Comparison of ENCODE assay signal across 20 cellular contexts in the genomic region with DNA sequence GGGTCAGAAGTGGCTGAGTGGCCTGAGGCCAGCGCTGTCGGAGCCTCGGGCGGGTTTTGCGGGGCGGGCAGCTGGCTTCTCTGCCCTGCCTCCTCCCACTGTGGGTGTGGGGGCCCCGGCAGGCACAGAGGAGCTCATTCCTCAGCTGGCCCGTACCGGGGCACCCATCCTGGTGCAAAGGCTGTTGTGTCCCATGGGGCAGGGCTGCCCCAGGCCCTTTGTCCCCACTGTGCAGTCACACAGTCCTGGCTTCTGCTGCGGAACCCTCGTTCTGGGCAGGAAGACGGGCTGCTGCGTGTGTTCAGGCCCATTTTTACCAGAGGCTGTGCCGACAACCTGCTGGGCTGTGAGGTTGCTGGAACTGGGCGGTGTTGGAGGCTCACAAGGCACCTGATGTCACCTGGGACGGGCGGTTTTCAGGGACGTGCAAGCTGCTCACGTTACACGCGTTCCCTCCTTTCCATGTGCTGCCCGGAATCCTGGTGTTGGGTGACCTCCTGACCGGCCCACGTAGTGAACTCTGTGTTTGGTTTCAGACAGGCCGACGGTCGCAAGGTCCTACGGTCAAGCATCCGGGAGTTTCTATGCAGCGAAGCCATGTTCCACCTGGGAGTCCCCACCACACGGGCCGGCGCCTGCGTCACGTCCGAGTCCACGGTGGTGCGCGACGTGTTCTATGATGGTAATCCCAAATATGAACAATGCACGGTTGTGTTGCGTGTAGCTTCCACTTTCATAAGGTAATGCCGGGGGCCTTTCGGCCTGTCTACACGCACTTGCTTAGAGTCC. TPM values are rescaled to one million over a fixed set of nuclear protein-coding genes. Genes with fewer than 3 reads are reported as not detected.
DNase-seq lines count a peak whose midpoint lies in the region; ATAC-seq, FAIRE-seq and TF ChIP-seq lines count a peak whose summit lies in the region.
"Had no signal": no experiment of that assay in that cellular context is flagged by ENCODE, and none has a peak within 500 bp of the region (broad histone marks: within the 10 kb centered on the region; RNA-seq: fewer than 3 reads in every experiment).

No MANE protein-coding gene starts in this region.

- no peak for TF ChIP-seq POLR2A in K562 (conservative IDR thresholded peaks at IDR 0.05)

- peaks cover 5% of the 10 kb centered on the region for H3K36me3 Mint-ChIP-seq in T-helper 17 cell (ENCODE audit: low read depth)
- peaks cover 21% of the 10 kb centered on the region for H3K36me3 Mint-ChIP-seq in activated CD8-positive, alpha-beta T cell treated with anti-CD3 and anti-CD28 coated beads for 36 hours (ENCODE audit: low read depth)
- H3K36me3 Mint-ChIP-seq: activated naive CD4-positive, alpha-beta T cell treated with anti-CD3 and anti-CD28 coated beads, Interleukin-2, amount 50 U/mL, for 72 hours had no signal

- no peak for ATAC-seq in K562
- no peak for ATAC-seq in T-helper 17 cell
- ATAC-seq in GM21717 (IDR thresholded peaks at IDR 0.05; ENCODE audit: unreplicated experiment): no peak
- ATAC-seq in activated CD8-positive, alpha-beta T cell treated with anti-CD3 and anti-CD28 coated beads for 36 hours: no peak
- ATAC-seq: activated naive CD4-positive, alpha-beta T cell treated with anti-CD3 and anti-CD28 coated beads, Interleukin-2, amount 50 U/mL, for 72 hours; body of pancreas; natural killer cell treated with Interleukin-12 subunit alpha and Interleukin-12 subunit beta and Interleukin-15 and Interleukin-18, amount 100 ng/mL, for 72 hours had no signal

- intact Hi-C loops in K562 (cut with micrococcal nuclease): no loop called here
- intact Hi-C loops in activated CD8-positive, alpha-beta T cell treated with anti-CD3 and anti-CD28 coated beads for 36 hours (cut with micrococcal nuclease): loop anchor here (5.0 kb wide), 1 partner anchor 59 kb away; no protein-coding TSS in a partner anchor

- no peak overlapping the region for H2AFZ ChIP-seq in K562 (ENCODE audit: low read depth, low read length)
- no peak overlapping the region for H2AFZ ChIP-seq in mesenchymal stem cell (ENCODE audit: low read depth, low read length)
- H2AFZ ChIP-seq: hepatocyte had no signal

- peak overlapping the region; percentile 43 for H4K91ac ChIP-seq in mesenchymal stem cell (ENCODE audit: low read length)

- H3K4me1 Mint-ChIP-seq in T-helper 17 cell: peaks cover 22% of the 10 kb centered on the region
- H3K4me1 Mint-ChIP-seq in activated CD8-positive, alpha-beta T cell treated with anti-CD3 and anti-CD28 coated beads for 36 hours (ENCODE audit: low read depth): peaks cover 24% of the 10 kb centered on the region

- H3K23ac ChIP-seq in mesenchymal stem cell (ENCODE audit: low read length in 2 of 2): no peak overlapping the region

- DNase-seq in K562 (ENCODE audit: extremely low read depth in 1 of 4, low spot score in 3 of 4) (no peak), mesenchymal stem cell (no peak), T-helper 17 cell (no peak)
- no peak for DNase-seq in activated CD8-positive, alpha-beta T cell treated with anti-CD3 and anti-CD28 coated beads for 36 hours
- DNase-seq: activated CD4-positive, CD25-positive, alpha-beta regulatory T cell treated with anti-CD3 and anti-CD28 coated beads, Interleukin-2, amount 50 U/mL, for 72 hours; activated CD8-positive, alpha-beta memory T cell treated with anti-CD3 and anti-CD28 coated beads for 24 hours; colonic mucosa; HFFc6; NCI-H1048; NCI-H2029; NCI-H446 treated with DMSO at 0.1 percent for 48 hours; small intestine; stomach had no signal

- no peak overlapping the region for H3K27ac Mint-ChIP-seq in T-helper 17 cell
- no peak overlapping the region for H3K27ac Mint-ChIP-seq in activated CD8-positive, alpha-beta T cell treated with anti-CD3 and anti-CD28 coated beads for 36 hours
- H3K27ac Mint-ChIP-seq: natural killer cell treated with Interleukin-12 subunit alpha and Interleukin-12 subunit beta and Interleukin-15 and Interleukin-18, amount 100 ng/mL, for 72 hours; type B pancreatic cell had no signal

- no peak overlapping the region for H3K4me3 Mint-ChIP-seq in T-helper 17 cell
- no peak overlapping the region for H3K4me3 Mint-ChIP-seq in activated CD8-positive, alpha-beta T cell treated with anti-CD3 and anti-CD28 coated beads for 36 hours
- H3K4me3 Mint-ChIP-seq: HFFc6; natural killer cell treated with Interleukin-12 subunit alpha and Interleukin-12 subunit beta and Interleukin-15 and Interleukin-18, amount 100 ng/mL, for 72 hours; type B pancreatic cell had no signal

- POLR2A ChIA-PET in HEK293 (lab: Yijun Ruan, JAX) (interaction anchor here (0.7 to 1.0 kb wide), 2 partner anchors 13 to 57 kb away, joined by 3 to 4 read pairs; no protein-coding TSS in a partner anchor), K562 (lab: Yijun Ruan, JAX) (no interaction called here)
- POLR2A ChIA-PET in activated CD8-positive, alpha-beta T cell treated with anti-CD3 and anti-CD28 coated beads for 36 hours (lab: Charles Lee): no interaction called here

- H2BK12ac ChIP-seq in mesenchymal stem cell (ENCODE audit: low read length in 2 of 2): no peak overlapping the region

- peak overlapping the region; percentile 60 for H4K8ac ChIP-seq in mesenchymal stem cell (ENCODE audit: low read length)

- H3K9me3 ChIP-seq in HEK293 (ENCODE audit: control insufficient read depth, insufficient read depth, low read depth, low read length) (no peaks in the 10 kb centered on the region), K562 (replicated peaks; ENCODE audit: control insufficient read depth, insufficient read depth, low read depth, low read length) (peaks cover 3% of the 10 kb centered on the region; the same call in 1 of the 2 replicates), mesenchymal stem cell (ENCODE audit: control insufficient read depth, low read length) (no peaks in the 10 kb centered on the region), T-helper 17 cell (ENCODE audit: control insufficient read depth, low read length, poor library complexity, severe bottlenecking) (no peaks in the 10 kb centered on the region)
- H3K9me3 ChIP-seq: body of pancreas, colonic mucosa, stomach had no signal

- H3K27me3 ChIP-seq in K562 (ENCODE audit: control insufficient read depth in 2 of 2, insufficient read depth in 2 of 2, low read length in 2 of 2) (no peaks in the 10 kb centered on the region), mesenchymal stem cell (ENCODE audit: control insufficient read depth in 1 of 2, insufficient read depth in 1 of 2, low read length in 2 of 2) (no peaks in the 10 kb centered on the region)
- H3K27me3 ChIP-seq: body of pancreas, colonic mucosa, hepatocyte, stomach had no signal

- no peak overlapping the region for H2BK120ac ChIP-seq in mesenchymal stem cell (ENCODE audit: low read depth, low read length)

- peaks cover 20% of the 10 kb centered on the region for H3K79me2 ChIP-seq in K562 (ENCODE audit: control insufficient read depth, insufficient read depth, low read length)

- in situ Hi-C loops in K562 (cut with MboI): no loop called here

- CTCF ChIA-PET in HEK293 (lab: Yijun Ruan, JAX): interaction anchor here (0.7 to 2.8 kb wide), 8 partner anchors 16 to 254 kb away, joined by 3 to 13 read pairs (median 3); no protein-coding TSS in a partner anchor
- CTCF ChIA-PET in K562 (lab: Yijun Ruan, JAX; ENCODE audit: low intra/inter-chr PET ratio): no interaction called here
- CTCF ChIA-PET in activated CD8-positive, alpha-beta T cell treated with anti-CD3 and anti-CD28 coated beads for 36 hours (lab: Charles Lee): interaction anchor here (0.7 to 3.6 kb wide), 6 partner anchors 15 to 319 kb away, joined by 3 to 25 read pairs (median 4); a partner anchor contains a TSS

- no peak overlapping the region for H2AK5ac ChIP-seq in mesenchymal stem cell (ENCODE audit: low read length, severe bottlenecking)

- H2BK5ac ChIP-seq in mesenchymal stem cell (ENCODE audit: low read depth, low read length, poor library complexity, severe bottlenecking): no peak overlapping the region

- no peaks in the 10 kb centered on the region for H3K9me1 ChIP-seq in K562 (ENCODE audit: control insufficient read depth, insufficient read depth, low read length)

- H3K9me3 Mint-ChIP-seq in activated CD8-positive, alpha-beta T cell treated with anti-CD3 and anti-CD28 coated beads for 36 hours: no peaks in the 10 kb centered on the region
- H3K9me3 Mint-ChIP-seq: activated naive CD4-positive, alpha-beta T cell treated with anti-CD3 and anti-CD28 coated beads, Interleukin-2, amount 50 U/mL, for 72 hours; HFFc6; natural killer cell treated with Interleukin-12 subunit alpha and Interleukin-12 subunit beta and Interleukin-15 and Interleukin-18, amount 100 ng/mL, for 72 hours; type B pancreatic cell had no signal

- H3K18ac ChIP-seq in mesenchymal stem cell (ENCODE audit: low read depth in 1 of 2, low read length in 2 of 2): no peak overlapping the region

- TF ChIP-seq CTCF in HEK293 (tag by site-specific recombination; IDR thresholded peaks at IDR 0.05) (no peak), K562 (IDR thresholded peaks at IDR 0.05 in 2 of 3, conservative IDR thresholded peaks at IDR 0.05 in 1 of 3; ENCODE audit: insufficient read depth in 2 of 3, low read depth in 1 of 3, low read length in 3 of 3) (no peak)
- TF ChIP-seq CTCF in activated CD8-positive, alpha-beta T cell treated with anti-CD3 and anti-CD28 coated beads for 36 hours (IDR thresholded peaks at IDR 0.05): no peak

- no peak overlapping the region for H2BK15ac ChIP-seq in mesenchymal stem cell (ENCODE audit: low read depth, poor library complexity, severe bottlenecking)

- 0 out of 2 replicates have a peak, but pooled peaks cover 3% of the 10 kb centered on the region for H4K20me1 ChIP-seq in K562 (replicated peaks; ENCODE audit: control insufficient read depth, insufficient read depth, low read length)

- 99% methylated on average over 24 of the region's 45 CpGs for WGBS in K562 (ENCODE audit: insufficient coverage, low coverage, missing lambda C conversion rate)
- 95% methylated on average over 45 of the region's 45 CpGs for WGBS in mesenchymal stem cell

- no peak overlapping the region for H3K27ac ChIP-seq in HEK293 (ENCODE audit: extremely low read depth, low read depth, low read length)
- no peak overlapping the region for H3K27ac ChIP-seq in K562 (ENCODE audit: extremely low read depth, low read depth, low read length)
- H3K27ac ChIP-seq in mesenchymal stem cell (ENCODE audit: low read length, poor library complexity, severe bottlenecking): no peak overlapping the region
- H3K27ac ChIP-seq: body of pancreas, colonic mucosa, hepatocyte had no signal

- H3K4me3 ChIP-seq in HEK293 (ENCODE audit: low read depth, low read length): no peak overlapping the region
- no peak overlapping the region for H3K4me3 ChIP-seq in K562
- H3K4me3 ChIP-seq in mesenchymal stem cell (ENCODE audit: insufficient read depth in 1 of 2, low read depth in 1 of 2, low read length in 2 of 2): no peak overlapping the region
- H3K4me3 ChIP-seq: body of pancreas, colonic mucosa, hepatocyte, stomach had no signal

- no peaks in the 10 kb centered on the region for H3K27me3 Mint-ChIP-seq in T-helper 17 cell
- no peaks in the 10 kb centered on the region for H3K27me3 Mint-ChIP-seq in activated CD8-positive, alpha-beta T cell treated with anti-CD3 and anti-CD28 coated beads for 36 hours
- H3K27me3 Mint-ChIP-seq: natural killer cell treated with Interleukin-12 subunit alpha and Interleukin-12 subunit beta and Interleukin-15 and Interleukin-18, amount 100 ng/mL, for 72 hours; type B pancreatic cell had no signal

- H3K36me3 ChIP-seq in HEK293 (ENCODE audit: control insufficient read depth in 2 of 2, insufficient read depth in 1 of 2, low read length in 2 of 2) (peaks cover 20 to 73% of the 10 kb centered on the region in 2 experiments), K562 (ENCODE audit: control insufficient read depth, insufficient read depth, low read length) (peaks cover 44% of the 10 kb centered on the region; the same call in 2 of the 3 replicates), mesenchymal stem cell (ENCODE audit: control insufficient read depth in 1 of 2, insufficient read depth in 2 of 2, low read depth in 1 of 2, low read length in 2 of 2) (peaks cover 51 to 53% of the 10 kb centered on the region in 2 experiments)

- no peaks in the 10 kb centered on the region for H3K4me1 ChIP-seq in HEK293 (ENCODE audit: control insufficient read depth, insufficient read depth, low read length)
- peaks cover 5 to 51% of the 10 kb centered on the region in 2 experiments; a peak in 3 of 5 replicates for H3K4me1 ChIP-seq in K562 (replicated peaks in 1 of 2; ENCODE audit: control insufficient read depth in 2 of 2, insufficient read depth in 2 of 2, low read length in 2 of 2)
- H3K4me1 ChIP-seq in mesenchymal stem cell (ENCODE audit: control insufficient read depth, insufficient read depth, low read depth, low read length): peaks cover 19% of the 10 kb centered on the region

- no peak for TF ChIP-seq RAD21 in K562 (CRISPR knock-in tag; conservative IDR thresholded peaks at IDR 0.05 in 1 of 2, IDR thresholded peaks at IDR 0.05 in 1 of 2)

- H3K9ac ChIP-seq in K562 (ENCODE audit: insufficient read depth in 1 of 2, low read depth in 2 of 2, low read length in 2 of 2) (no peak overlapping the region), mesenchymal stem cell (ENCODE audit: low read length) (no peak overlapping the region)

- TF ChIP-seq EP300 in K562 (IDR thresholded peaks at IDR 0.05; ENCODE audit: low read length): no peak

- H3K79me1 ChIP-seq in mesenchymal stem cell (replicated peaks; ENCODE audit: low read length, poor library complexity, severe bottlenecking): peaks cover 39% of the 10 kb centered on the region

- H3K4me2 ChIP-seq in K562 (ENCODE audit: insufficient read depth, low read length): no peak overlapping the region
- H3K4me2 ChIP-seq in mesenchymal stem cell (ENCODE audit: low read length, poor library complexity, severe bottlenecking): no peak overlapping the region
- H3K4me2 ChIP-seq: hepatocyte had no signal

- H3K14ac ChIP-seq in mesenchymal stem cell (ENCODE audit: low read length in 2 of 2): peak overlapping the region in 1 of 2 experiments; percentile 12

- no peak for FAIRE-seq in K562 (lab: Jason Lieb, UNC)
- FAIRE-seq: small intestine had no signal

- H3K4ac ChIP-seq in mesenchymal stem cell (ENCODE audit: low read depth in 1 of 2, low read length in 2 of 2): no peak overlapping the region

- BruUV-seq in K562 (replicated peaks; lab: Mats Ljungman, UMichigan): no TSS peak

RNA-seq across cellular contexts. Expression of a gene that starts 5.2 kb away (rescaled TPM):
- total RNA-seq in K562 (2011; cell fraction: chromatin; rRNA removed; ENCODE audit: low replicate concordance): 12.6 and 38.1 TPM in 2 replicates
- 37.1 and 42.4 TPM in 2 replicates for total RNA-seq in K562 (2011; cell fraction: nucleolus; rRNA removed)
- total RNA-seq in K562 (2011; cell fraction: nucleoplasm; rRNA removed): 17.2 and 22.2 TPM in 2 replicates
- 23.5 and 30.4 TPM in 2 replicates for total RNA-seq in K562 (2014; rRNA removed)
- total RNA-seq in K562 (2014; rRNA removed; fragmentation: Illumina TruSeq; extraction: Trizol): 0.93 and 1.8 TPM in 2 replicates
- 8.3 and 9.2 TPM in 2 replicates for total RNA-seq in K562 (2015; rRNA removed; fragmentation: Illumina TruSeq; extraction: Trizol)
- total RNA-seq in K562 (2021): 22.6 and 24.4 TPM in 2 replicates
- polyA plus RNA-seq in K562 (2011; rRNA removed): 9.7 and 14.9 TPM in 2 replicates
- 19.8 and 41.1 TPM in 2 replicates for polyA plus RNA-seq in K562 (2011; cell fraction: cytosol; rRNA removed)
- 43.7 and 74.3 TPM in 2 replicates for polyA plus RNA-seq in K562 (2011; cell fraction: nucleus; rRNA removed)
- 15.4 and 21.7 TPM in 2 replicates for polyA plus RNA-seq in K562 (2012)
- 2.2 and 11.6 TPM in 2 replicates for polyA plus RNA-seq in K562 (2014; fragmentation: Illumina TruSeq; extraction: Trizol)
- under 1 TPM; 0.37 to 0.84 TPM for polyA plus RNA-seq in K562 (2014; fragmentation: Nextera tagmentation; extraction: Ambion mirVana)
- polyA plus RNA-seq in K562 (2014; rRNA removed): 24.3 and 24.9 TPM in 2 replicates
- polyA minus RNA-seq in K562 (2011; rRNA and poly(A)+ RNA removed): 3.3 and 5.5 TPM in 2 replicates
- 8.8 and 11.2 TPM in 2 replicates for polyA minus RNA-seq in K562 (2011; cell fraction: cytosol; rRNA and poly(A)+ RNA removed)
- polyA minus RNA-seq in K562 (2011; cell fraction: nucleus; rRNA and poly(A)+ RNA removed): 7.8 TPM in 2 replicates
- polyA plus RNA-seq in mesenchymal stem cell (2013, experiment 1 of 2): 13.6 TPM
- 12.6 TPM for polyA plus RNA-seq in mesenchymal stem cell (2013, experiment 2 of 2)
- total RNA-seq in T-helper 17 cell: 10 to 100 TPM; 27.4 to 29.5 TPM
- 10 to 100 TPM; 24.0 to 25.5 TPM for total RNA-seq in activated CD8-positive, alpha-beta T cell treated with anti-CD3 and anti-CD28 coated beads for 36 hours

RNA-seq across cellular contexts. Expression of a gene that starts 20.3 kb away (rescaled TPM):
- 44.8 and 168 TPM in 2 replicates for total RNA-seq in K562 (2011; cell fraction: chromatin; rRNA removed; ENCODE audit: low replicate concordance)
- 130 and 141 TPM in 2 replicates for total RNA-seq in K562 (2011; cell fraction: nucleolus; rRNA removed)
- 69.2 and 70.6 TPM in 2 replicates for total RNA-seq in K562 (2011; cell fraction: nucleoplasm; rRNA removed)
- total RNA-seq in K562 (2014; rRNA removed) (41.2 and 49.8 TPM in 2 replicates), K562 (2014; rRNA removed; fragmentation: Illumina TruSeq; extraction: Trizol) (1.4 and 2.8 TPM in 2 replicates), K562 (2015; rRNA removed; fragmentation: Illumina TruSeq; extraction: Trizol) (14.0 and 14.7 TPM in 2 replicates), K562 (2021) (55.3 and 59.3 TPM in 2 replicates), T-helper 17 cell (100 to 1,000 TPM; 141 to 158 TPM)
- polyA plus RNA-seq in K562 (2011; rRNA removed) (24.3 and 35.9 TPM in 2 replicates), K562 (2014; fragmentation: Illumina TruSeq; extraction: Trizol) (7.7 and 20.3 TPM in 2 replicates), K562 (2014; fragmentation: Nextera tagmentation; extraction: Ambion mirVana) (under 1 TPM; 0.08 to 0.59 TPM), K562 (2014; rRNA removed) (62.0 and 62.9 TPM in 2 replicates)
- 27.7 and 49.1 TPM in 2 replicates for polyA plus RNA-seq in K562 (2011; cell fraction: cytosol; rRNA removed)
- polyA plus RNA-seq in K562 (2011; cell fraction: nucleus; rRNA removed): 268 and 323 TPM in 2 replicates
- polyA plus RNA-seq in K562 (2012): 38.7 and 63.6 TPM in 2 replicates
- 4.1 and 8.2 TPM in 2 replicates for polyA minus RNA-seq in K562 (2011; rRNA and poly(A)+ RNA removed)
- 15.3 and 18.4 TPM in 2 replicates for polyA minus RNA-seq in K562 (2011; cell fraction: cytosol; rRNA and poly(A)+ RNA removed)
- 21.8 and 25.8 TPM in 2 replicates for polyA minus RNA-seq in K562 (2011; cell fraction: nucleus; rRNA and poly(A)+ RNA removed)
- polyA plus RNA-seq in mesenchymal stem cell (2013, experiment 1 of 2): 28.4 TPM
- 27.7 TPM for polyA plus RNA-seq in mesenchymal stem cell (2013, experiment 2 of 2)
- total RNA-seq in activated CD8-positive, alpha-beta T cell treated with anti-CD3 and anti-CD28 coated beads for 36 hours: 100 to 1,000 TPM; 110 to 114 TPM

RNA-seq across cellular contexts. Expression of a gene that starts 35.4 kb away (rescaled TPM):
- total RNA-seq in K562 (2011; cell fraction: chromatin; rRNA removed; ENCODE audit: low replicate concordance): 2.9 and 7.9 TPM in 2 replicates
- total RNA-seq in K562 (2011; cell fraction: nucleolus; rRNA removed): 4.5 and 5.7 TPM in 2 replicates
- total RNA-seq in K562 (2011; cell fraction: nucleoplasm; rRNA removed): 4.0 and 4.1 TPM in 2 replicates
- total RNA-seq in K562 (2014; rRNA removed) (0.61 and 1.0 TPM in 2 replicates), K562 (2014; rRNA removed; fragmentation: Illumina TruSeq; extraction: Trizol) (0.06 and 0.07 TPM in 2 replicates), K562 (2015; rRNA removed; fragmentation: Illumina TruSeq; extraction: Trizol) (0.15 and 0.29 TPM in 2 replicates), K562 (2021) (3.0 and 3.9 TPM in 2 replicates), T-helper 17 cell (under 1 TPM in 1 of 2 donors, not detected in 1; 0.29 TPM)
- polyA plus RNA-seq in K562 (2011; rRNA removed) (1.1 and 1.7 TPM in 2 replicates), K562 (2014; fragmentation: Illumina TruSeq; extraction: Trizol) (0.22 and 0.72 TPM in 2 replicates), K562 (2014; fragmentation: Nextera tagmentation; extraction: Ambion mirVana) (under 1 TPM in 1 of 2 experiments, not detected in 1; 0.01 TPM), K562 (2014; rRNA removed) (1.7 and 1.9 TPM in 2 replicates)
- polyA plus RNA-seq in K562 (2011; cell fraction: cytosol; rRNA removed): 2.4 and 3.0 TPM in 2 replicates
- polyA plus RNA-seq in K562 (2011; cell fraction: nucleus; rRNA removed): 7.8 and 9.9 TPM in 2 replicates
- polyA plus RNA-seq in K562 (2012): 2.1 and 7.6 TPM in 2 replicates
- 0.24 and 0.60 TPM in 2 replicates for polyA minus RNA-seq in K562 (2011; rRNA and poly(A)+ RNA removed)
- 1.1 and 2.9 TPM in 2 replicates for polyA minus RNA-seq in K562 (2011; cell fraction: cytosol; rRNA and poly(A)+ RNA removed)
- 1.2 and 1.7 TPM in 2 replicates for polyA minus RNA-seq in K562 (2011; cell fraction: nucleus; rRNA and poly(A)+ RNA removed)
- polyA plus RNA-seq in mesenchymal stem cell (2013, experiment 1 of 2): 1.5 TPM
- polyA plus RNA-seq in mesenchymal stem cell (2013, experiment 2 of 2): 1.5 TPM
- total RNA-seq in activated CD8-positive, alpha-beta T cell treated with anti-CD3 and anti-CD28 coated beads for 36 hours: 1 to 10 TPM; 3.3 to 3.9 TPM
- total RNA-seq: colonic mucosa had no signal

RNA-seq across cellular contexts. Expression of a gene that starts 38.8 kb away (rescaled TPM):
- total RNA-seq in K562 (2011; cell fraction: chromatin; rRNA removed; ENCODE audit: low replicate concordance): 86.7 and 211 TPM in 2 replicates
- 112 and 120 TPM in 2 replicates for total RNA-seq in K562 (2011; cell fraction: nucleolus; rRNA removed)
- 93.7 and 97.5 TPM in 2 replicates for total RNA-seq in K562 (2011; cell fraction: nucleoplasm; rRNA removed)
- total RNA-seq in K562 (2014; rRNA removed) (23.2 and 25.1 TPM in 2 replicates), K562 (2014; rRNA removed; fragmentation: Illumina TruSeq; extraction: Trizol) (4.1 and 6.0 TPM in 2 replicates), K562 (2015; rRNA removed; fragmentation: Illumina TruSeq; extraction: Trizol) (9.7 and 10.3 TPM in 2 replicates), K562 (2021) (31.1 and 33.0 TPM in 2 replicates), T-helper 17 cell (100 to 1,000 TPM; 110 to 122 TPM)
- polyA plus RNA-seq in K562 (2011; rRNA removed) (10.1 and 17.7 TPM in 2 replicates), K562 (2014; fragmentation: Illumina TruSeq; extraction: Trizol) (9.3 and 15.1 TPM in 2 replicates), K562 (2014; fragmentation: Nextera tagmentation; extraction: Ambion mirVana) (1 to 10 TPM in 1 of 2 experiments, under 1 TPM in 1; 0.76 to 1.2 TPM), K562 (2014; rRNA removed) (26.8 and 29.9 TPM in 2 replicates)
- polyA plus RNA-seq in K562 (2011; cell fraction: cytosol; rRNA removed): 9.3 and 11.7 TPM in 2 replicates
- polyA plus RNA-seq in K562 (2011; cell fraction: nucleus; rRNA removed): 166 and 249 TPM in 2 replicates
- polyA plus RNA-seq in K562 (2012): 20.0 and 26.5 TPM in 2 replicates
- 6.7 and 8.2 TPM in 2 replicates for polyA minus RNA-seq in K562 (2011; rRNA and poly(A)+ RNA removed)
- polyA minus RNA-seq in K562 (2011; cell fraction: cytosol; rRNA and poly(A)+ RNA removed): 13.2 and 14.6 TPM in 2 replicates
- 31.4 and 35.8 TPM in 2 replicates for polyA minus RNA-seq in K562 (2011; cell fraction: nucleus; rRNA and poly(A)+ RNA removed)
- 10.1 TPM for polyA plus RNA-seq in mesenchymal stem cell (2013, experiment 1 of 2)
- 9.1 TPM for polyA plus RNA-seq in mesenchymal stem cell (2013, experiment 2 of 2)
- total RNA-seq in activated CD8-positive, alpha-beta T cell treated with anti-CD3 and anti-CD28 coated beads for 36 hours: 10 to 100 TPM; 44.8 to 47.2 TPM

RNA-seq across cellular contexts. Expression of a gene that starts 45.1 kb away (rescaled TPM):
- 57.0 and 254 TPM in 2 replicates for total RNA-seq in K562 (2011; cell fraction: chromatin; rRNA removed; ENCODE audit: low replicate concordance)
- total RNA-seq in K562 (2011; cell fraction: nucleolus; rRNA removed): 188 and 225 TPM in 2 replicates
- total RNA-seq in K562 (2011; cell fraction: nucleoplasm; rRNA removed): 102 and 109 TPM in 2 replicates
- 16.4 and 21.4 TPM in 2 replicates for total RNA-seq in K562 (2014; rRNA removed)
- total RNA-seq in K562 (2014; rRNA removed; fragmentation: Illumina TruSeq; extraction: Trizol): 1.2 and 2.1 TPM in 2 replicates
- total RNA-seq in K562 (2015; rRNA removed; fragmentation: Illumina TruSeq; extraction: Trizol): 7.0 and 10.9 TPM in 2 replicates
- 37.3 and 44.2 TPM in 2 replicates for total RNA-seq in K562 (2021)
- 6.5 and 18.6 TPM in 2 replicates for polyA plus RNA-seq in K562 (2011; rRNA removed)
- polyA plus RNA-seq in K562 (2011; cell fraction: cytosol; rRNA removed): 4.8 and 5.9 TPM in 2 replicates
- 164 and 214 TPM in 2 replicates for polyA plus RNA-seq in K562 (2011; cell fraction: nucleus; rRNA removed)
- 34.6 and 75.5 TPM in 2 replicates for polyA plus RNA-seq in K562 (2012)
- polyA plus RNA-seq in K562 (2014; fragmentation: Illumina TruSeq; extraction: Trizol): 6.3 and 14.4 TPM in 2 replicates
- polyA plus RNA-seq in K562 (2014; fragmentation: Nextera tagmentation; extraction: Ambion mirVana): under 1 TPM; 0.10 to 0.23 TPM
- polyA plus RNA-seq in K562 (2014; rRNA removed): 29.0 and 35.7 TPM in 2 replicates
- polyA minus RNA-seq in K562 (2011; rRNA and poly(A)+ RNA removed): 4.3 and 5.1 TPM in 2 replicates
- 6.0 and 17.9 TPM in 2 replicates for polyA minus RNA-seq in K562 (2011; cell fraction: cytosol; rRNA and poly(A)+ RNA removed)
- 43.8 and 48.3 TPM in 2 replicates for polyA minus RNA-seq in K562 (2011; cell fraction: nucleus; rRNA and poly(A)+ RNA removed)
- polyA plus RNA-seq in mesenchymal stem cell (2013, experiment 1 of 2): 21.1 TPM
- polyA plus RNA-seq in mesenchymal stem cell (2013, experiment 2 of 2): 19.2 TPM
- total RNA-seq in T-helper 17 cell: 100 to 1,000 TPM in 1 of 2 donors, 10 to 100 TPM in 1; 95.5 to 105 TPM
- total RNA-seq in activated CD8-positive, alpha-beta T cell treated with anti-CD3 and anti-CD28 coated beads for 36 hours: 10 to 100 TPM; 43.0 to 44.3 TPM
